Comparison of ENCODE assay signal across 8 cellular contexts in genomic region chr1:205229399-205229861, GRCh38. TPM values are rescaled to one million over a fixed set of nuclear protein-coding genes. Genes with fewer than 3 reads are reported as not detected.
DNase-seq lines count a peak whose midpoint lies in the region; ATAC-seq and TF ChIP-seq lines count a peak whose summit lies in the region.

No MANE protein-coding gene starts in this region.

- peak; percentile 89 for DNase-seq in DMS153 treated with DMSO at 0.1 percent for 48 hours (lab: John Stamatoyannopoulos, UW; ENCODE audit: unreplicated experiment)
- no peak for DNase-seq in RWPE2 (ENCODE audit: low spot score)
- DNase-seq in activated gamma-delta T cell treated with anti-CD3 and anti-CD28 coated beads, Interleukin-2, amount 50 U/mL, for 16 hours (ENCODE audit: low read depth), result peak; percentile 45
- DNase-seq in foreskin keratinocyte, result peak in 1 of 2 donors; percentile 55
- DNase-seq in nucleus accumbens (lab: John Stamatoyannopoulos, UW), result peak in 52 of 56 donors; percentile 34 to 87 (median 72)
- peak; percentile 66 for DNase-seq in transverse colon

- no peak for TF ChIP-seq POLR2A in transverse colon (IDR thresholded peaks at IDR 0.05)

- H3K36me3 ChIP-seq in RWPE2 (ENCODE audit: low read depth), result no peaks in the 10 kb centered on the region
- no peaks in the 10 kb centered on the region for H3K36me3 ChIP-seq in transverse colon

- no peak overlapping the region for H3K27ac ChIP-seq in RWPE2 (ENCODE audit: poor library complexity, severe bottlenecking)
- H3K27ac ChIP-seq in foreskin keratinocyte, result no peak overlapping the region
- H3K27ac ChIP-seq in transverse colon, result peak overlapping the region in 3 of 4 donors; percentile 26 to 62 (median 37)

- H3K4me3 ChIP-seq in RWPE2 (ENCODE audit: severe bottlenecking) (peak overlapping the region; percentile 50), transverse colon (peak overlapping the region; percentile 28 to 64 (median 41))

- H3K4me1 ChIP-seq in RWPE2 (ENCODE audit: insufficient read depth, poor library complexity, severe bottlenecking), result peaks cover 19% of the 10 kb centered on the region
- H3K4me1 ChIP-seq in foreskin keratinocyte, result peaks cover 13% of the 10 kb centered on the region
- H3K4me1 ChIP-seq in transverse colon, result peaks cover 10 to 32% (median 24%) of the 10 kb centered on the region in 4 donors

- TF ChIP-seq EP300 in transverse colon (IDR thresholded peaks at IDR 0.05; ENCODE audit: low read depth), result no peak

- H3K9me3 ChIP-seq in RWPE2 (ENCODE audit: severe bottlenecking) (no peaks in the 10 kb centered on the region), transverse colon (no peaks in the 10 kb centered on the region)

- ATAC-seq in RWPE2 (ENCODE audit: low read depth), result peak; percentile 26; the same call in 2 of the 3 replicates
- peak; percentile 40 for ATAC-seq in foreskin keratinocyte
- no peak for ATAC-seq in GM18867 (IDR thresholded peaks at IDR 0.05; ENCODE audit: unreplicated experiment)

- peak; percentile 36; the same call in 1 of the 2 replicates for TF ChIP-seq CTCF in LNCAP (IDR thresholded peaks at IDR 0.05)
- TF ChIP-seq CTCF in RWPE2 (IDR thresholded peaks at IDR 0.05; ENCODE audit: poor library complexity, severe bottlenecking), result peak; percentile 40
- peak; percentile 56 for TF ChIP-seq CTCF in foreskin keratinocyte (conservative IDR thresholded peaks at IDR 0.05)
- peak in 2 of 5 experiments; percentile 21 to 24 for TF ChIP-seq CTCF in transverse colon (IDR thresholded peaks at IDR 0.05)

- H3K27me3 ChIP-seq in RWPE2 (ENCODE audit: insufficient read depth, poor library complexity, severe bottlenecking), result no peaks in the 10 kb centered on the region
- H3K27me3 ChIP-seq in foreskin keratinocyte, result no peaks in the 10 kb centered on the region
- H3K27me3 ChIP-seq in transverse colon, result peaks cover 31% of the 10 kb centered on the region

- in situ Hi-C loops in transverse colon (cut with MboI; ENCODE audit: low pct_ligation_motif_present in 1 of 4, low pct_unique_long_range_greater_than_20kb in 1 of 4, low sequenced_read_pairs in 3 of 4), result no loop called here

- 3% methylated on average over 12 of the region's 15 CpGs; no CpG with 5 or more reads in 1 of the 2 donors for WGBS in transverse colon (ENCODE audit: low coverage in 1 of 2), 2 donors

- intact Hi-C loops in transverse colon (cut with DNase I; ENCODE audit: low total_unique reads), result no loop called here

RNA-seq across cellular contexts. Expression of gene TMCC2, which starts 1.7 kb away (rescaled TPM):
- 1.7 and 1.8 TPM in 2 replicates for total RNA-seq in foreskin keratinocyte
- 1.4 and 1.5 TPM in 2 replicates for polyA plus RNA-seq in foreskin keratinocyte
- total RNA-seq in transverse colon, result 1 to 10 TPM in 2 of 4 donors, under 1 TPM in 1, not detected in 1; 0.80 to 1.2 (median 1.1) TPM

RNA-seq across cellular contexts. Expression of gene DSTYK, which starts 17.9 kb away (rescaled TPM):
- total RNA-seq in foreskin keratinocyte, result 8.2 and 8.8 TPM in 2 replicates
- 2.4 and 2.9 TPM in 2 replicates for polyA plus RNA-seq in foreskin keratinocyte
- total RNA-seq in transverse colon, result 1 to 10 TPM; 2.2 to 9.8 (median 6.5) TPM

Comparison
In these comparisons a context has a peak if more than half of its experiments do, and no peak if none do; other contexts are left out.
1. H3K27ac ChIP-seq: peak in transverse colon (3 of 4); none in RWPE2 (single experiment) and foreskin keratinocyte (single experiment).